8 cellular contexts compared by ENCODE assay signal in genomic region chr2:26401739-26402541, GRCh38. TPM values are rescaled to one million over a fixed set of nuclear protein-coding genes. Genes with fewer than 3 reads are reported as not detected.
A peak's percentile ranks its signal among the peaks of the same experiment; 100 is the strongest.
DNase-seq lines count a peak whose midpoint lies in the region; ATAC-seq, FAIRE-seq and TF ChIP-seq lines count a peak whose summit lies in the region.

Gene DRC1, plus strand, starts transcription at chr2:26401920. Its CDS starts 70 bp downstream, at chr2:26401990.

- in situ Hi-C loops in GM13977 (cut with MboI; ENCODE audit: low pct_unique_long_range_greater_than_20kb, low sequenced_read_pairs, unreplicated experiment), result no loop called here

- peak; percentile 88 to 98 for DNase-seq in A549 (ENCODE audit: low read depth in 1 of 2, low spot score in 1 of 2)
- peak; percentile 69 for DNase-seq in GM13977 (ENCODE audit: low spot score)
- peak; percentile 79 for DNase-seq in NCI-H69 (lab: John Stamatoyannopoulos, UW)
- peak; percentile 39 to 70 for DNase-seq in dermis microvascular lymphatic vessel endothelial cell (ENCODE audit: low read depth in 2 of 2)
- DNase-seq in kidney glomerular epithelial cell (lab: John Stamatoyannopoulos, UW), result peak; percentile 65
- DNase-seq in stimulated activated CD8-positive, alpha-beta memory T cell treated with anti-CD3 and anti-CD28 coated beads, Interleukin-4, amount 100 ng/mL, for 48 hours, result peak; percentile 56
- DNase-seq in NAMALWA (ENCODE audit: low spot score), result no peak

- peak within 1 kb of the TSS in 1 of 2 experiments; percentile 68; a peak in 4 of 6 replicates for H3K27ac ChIP-seq in A549

- CTCF ChIA-PET in A549 (lab: Yijun Ruan, JAX), result interaction anchor here (0.9 to 2.7 kb wide), 2 partner anchors 101 to 176 kb away, joined by 3 to 10 read pairs; no protein-coding TSS in a partner anchor

- peak within 1 kb of the TSS; percentile 83 for H3K4me2 ChIP-seq in A549

- ATAC-seq in A549 (peak; percentile 93 to 96), HG02588 (IDR thresholded peaks at IDR 0.05; ENCODE audit: unreplicated experiment) (no peak)

- no peak for TF ChIP-seq POLR2A in A549 (IDR thresholded peaks at IDR 0.05; ENCODE audit: low read length)

- peak within 1 kb of the TSS; percentile 41 for H3K4me3 ChIP-seq in A549

- no peak for TF ChIP-seq CTCF in A549 (IDR thresholded peaks at IDR 0.05)
- no peak for TF ChIP-seq CTCF in GM13977 (IDR thresholded peaks at IDR 0.05; ENCODE audit: extremely low read depth, insufficient read depth, missing control alignments)

- POLR2A ChIA-PET in A549 (lab: Yijun Ruan, JAX), result no interaction called here

- peak; percentile 7 for FAIRE-seq in A549 (lab: Jason Lieb, UNC)

- TF ChIP-seq EP300 in A549 (IDR thresholded peaks at IDR 0.05), result no peak

- no peak for TF ChIP-seq RAD21 in A549 (conservative IDR thresholded peaks at IDR 0.05 in 1 of 2, IDR thresholded peaks at IDR 0.05 in 1 of 2)

- H3K9me3 ChIP-seq in A549, result no peaks in the 10 kb centered on the region

- 33% methylated on average over 47 of the region's 63 CpGs for WGBS in A549 (ENCODE audit: missing lambda C conversion rate)

- peaks cover 5% of the 10 kb centered on the region for H3K4me1 ChIP-seq in A549

TF ChIP-seq in A549, 52 proteins besides CTCF, POLR2A, EP300 and RAD21:
- TF ChIP-seq ATOH8 (CRISPR knock-in tag; IDR thresholded peaks at IDR 0.05; ENCODE audit: low read depth) (0 out of 2 replicates have a peak, but pooled peaks have one; percentile 22), E2F6 (IDR thresholded peaks at IDR 0.05; ENCODE audit: borderline replicate concordance, low read depth) (peak; percentile 90), MAX (IDR thresholded peaks at IDR 0.05) (peak; percentile 89), KDM5A (IDR thresholded peaks at IDR 0.05) (no peak)

RNA-seq across cellular contexts. Expression of gene DRC1, which starts in this region (rescaled TPM):
- 0.16 and 0.39 TPM in 2 replicates for polyA plus RNA-seq in A549 (2011; rRNA removed)
- 0.05 and 0.11 TPM in 2 replicates for polyA plus RNA-seq in A549 (2012; cell fraction: cytosol; rRNA removed)
- 0.06 and 0.12 TPM in 2 replicates for polyA plus RNA-seq in A549 (2012; cell fraction: nucleus; rRNA removed)
- polyA plus RNA-seq in A549 (2017; fragmentation: RNase III; extraction: RNeasy Plus Mini Kit Qiagen cat#74134 plus additional on column Dnase treatment), result 0.05 to 0.21 TPM (median 0.07 TPM) in 3 replicates
- polyA minus RNA-seq in A549 (2011; rRNA and poly(A)+ RNA removed), result not detected in 2 replicates
- total RNA-seq in dermis microvascular lymphatic vessel endothelial cell, result under 0.01 TPM in 1 of 2 replicates, not detected in the other

Comparison
In these comparisons a context has a peak if more than half of its experiments do, and no peak if none do; other contexts are left out.
1. Peak in DNase-seq, ATAC-seq, H3K4me3 ChIP-seq and H3K4me2 ChIP-seq in A549; RNA of the gene not detected or under 1 TPM.
2. Peak in DNase-seq in dermis microvascular lymphatic vessel endothelial cell; RNA of the gene not detected or under 1 TPM.